Comparison of ENCODE assay signal across 9 cellular contexts in the genomic region with DNA sequence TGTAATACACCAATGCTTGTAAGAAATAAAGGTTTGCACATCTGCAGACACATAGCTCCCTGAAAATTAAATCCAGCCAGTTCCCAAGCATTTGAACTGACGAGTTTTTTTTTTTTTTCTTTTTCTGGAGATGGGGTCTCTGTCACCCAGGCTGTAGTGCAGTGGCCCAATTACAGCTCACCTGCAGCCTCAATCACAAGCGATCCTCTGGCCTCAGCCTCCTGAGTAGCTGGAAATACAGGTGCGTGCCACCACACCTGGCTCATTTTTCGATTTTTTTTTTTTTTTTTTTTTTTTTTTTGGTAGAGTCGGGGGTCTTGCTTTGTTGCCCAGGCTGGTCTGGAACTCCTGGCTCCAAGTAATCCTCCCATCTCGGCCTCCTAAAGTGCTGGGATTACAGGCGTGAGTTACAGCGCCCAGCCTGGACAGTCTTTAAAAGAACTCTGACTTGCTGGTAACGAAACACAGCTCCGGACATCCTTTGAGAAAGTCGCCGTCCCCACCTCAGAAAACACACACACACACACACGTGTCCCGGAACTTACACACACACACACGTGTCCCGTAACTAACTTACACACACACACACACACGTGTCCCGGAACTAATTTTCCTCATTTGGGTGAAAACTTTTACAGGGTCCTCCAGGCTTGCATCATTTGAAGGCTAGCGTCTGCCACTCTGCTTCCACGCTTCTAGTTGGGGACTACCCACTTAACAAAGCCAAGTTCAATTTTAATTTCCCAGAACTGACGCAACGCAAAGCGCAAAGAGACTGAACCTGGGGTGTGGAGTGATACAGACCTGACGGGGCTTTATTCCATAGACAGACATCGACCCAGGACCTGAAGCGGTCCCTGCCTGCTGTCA. TPM values are rescaled to one million over a fixed set of nuclear protein-coding genes. Genes with fewer than 3 reads are reported as not detected.
DNase-seq lines count a peak whose midpoint lies in the region; ATAC-seq, FAIRE-seq and TF ChIP-seq lines count a peak whose summit lies in the region.
"Had no signal": no experiment of that assay in that cellular context is flagged by ENCODE, and none has a peak within 500 bp of the region (broad histone marks: within the 10 kb centered on the region; RNA-seq: fewer than 3 reads in every experiment).

No MANE protein-coding gene starts in this region.

- TF ChIP-seq CTCF in H1 (IDR thresholded peaks at IDR 0.05; ENCODE audit: control extremely low read depth in 1 of 3, insufficient read depth in 1 of 3, low read depth in 1 of 3, low read length in 3 of 3) (no peak), mesothelial cell of epicardium (IDR thresholded peaks at IDR 0.05; ENCODE audit: unreplicated experiment) (no peak)

- no peak overlapping the region for H3K4ac ChIP-seq in H1 (replicated peaks; ENCODE audit: insufficient read length, low read depth, low read length)

- H3K4me1 Mint-ChIP-seq in T-helper 1 cell treated with Interleukin-12 subunit alpha and Interleukin-12 subunit beta and Interleukin-4 antibody, amounts not matched to agents 30 μg/mL and 1 μg/mL, for 36 hours (ENCODE audit: low read depth), result peaks cover 16% of the 10 kb centered on the region
- peaks cover 17% of the 10 kb centered on the region for H3K4me1 Mint-ChIP-seq in mesothelial cell of epicardium

- no peak for TF ChIP-seq EP300 in H1 (IDR thresholded peaks at IDR 0.05; ENCODE audit: borderline replicate concordance in 1 of 2, low read depth in 2 of 2, low read length in 2 of 2)

- no peak for TF ChIP-seq POLR2A in H1 (IDR thresholded peaks at IDR 0.05; ENCODE audit: control extremely low read depth in 1 of 2, low read depth in 2 of 2, low read length in 2 of 2)

- peaks cover 4% of the 10 kb centered on the region for H3K27me3 Mint-ChIP-seq in T-helper 1 cell treated with Interleukin-12 subunit alpha and Interleukin-12 subunit beta and Interleukin-4 antibody, amounts not matched to agents 30 μg/mL and 1 μg/mL, for 36 hours (ENCODE audit: low read depth)
- peaks cover 8% of the 10 kb centered on the region for H3K27me3 Mint-ChIP-seq in mesothelial cell of epicardium (ENCODE audit: low read depth)

- H3K23me2 ChIP-seq in H1 (ENCODE audit: low read depth, low read length), result peaks cover 5% of the 10 kb centered on the region; the same call in 1 of the 2 replicates

- no peak overlapping the region for H2BK120ac ChIP-seq in H1 (replicated peaks; ENCODE audit: low read depth, low read length)

- no peak overlapping the region for H2BK15ac ChIP-seq in H1 (ENCODE audit: low read length)

- 0 out of 2 replicates have a peak overlapping the region, but pooled peaks have one; percentile 17 for H3K27ac ChIP-seq in H1 (ENCODE audit: low read depth, low read length)
- peak overlapping the region; percentile 73 for H3K27ac ChIP-seq in thymus (ENCODE audit: low read depth)

- no peak overlapping the region for H4K91ac ChIP-seq in H1 (replicated peaks; ENCODE audit: insufficient read length, low read length)

- H3K27ac Mint-ChIP-seq in T-helper 1 cell treated with Interleukin-12 subunit alpha and Interleukin-12 subunit beta and Interleukin-4 antibody, amounts not matched to agents 30 μg/mL and 1 μg/mL, for 36 hours, result peak overlapping the region; percentile 95
- H3K27ac Mint-ChIP-seq in mesothelial cell of epicardium, result peak overlapping the region; percentile 92

- POLR2A ChIA-PET in H1 (lab: Charles Lee; ENCODE audit: partially characterized antibody), result interaction anchor here (0.7 to 1.1 kb wide), 5 partner anchors 16 to 194 kb away, joined by 3 to 5 read pairs (median 3); no protein-coding TSS in a partner anchor

- no peak overlapping the region for H3K18ac ChIP-seq in H1 (ENCODE audit: extremely low read depth, low read length)

- peaks cover 0 to 2% of the 10 kb centered on the region in 2 experiments for H4K20me1 ChIP-seq in H1 (replicated peaks in 1 of 2; ENCODE audit: control insufficient read depth in 1 of 2, insufficient read depth in 2 of 2, low read length in 2 of 2)

- peaks cover 0 to 13% (median 3%) of the 10 kb centered on the region in 4 experiments; a peak in 3 of 8 replicates for H3K36me3 ChIP-seq in H1 (ENCODE audit: control insufficient read depth in 2 of 4, insufficient read depth in 4 of 4, low read length in 3 of 4)
- no peaks in the 10 kb centered on the region for H3K36me3 ChIP-seq in thymus (ENCODE audit: control insufficient read depth, insufficient read depth)

- H2BK5ac ChIP-seq in H1 (ENCODE audit: low read depth, low read length), result no peak overlapping the region

- no peak for FAIRE-seq in H1 (lab: Jason Lieb, UNC)
- FAIRE-seq: endometrium had no signal

- DNase-seq in EH (ENCODE audit: low read depth) (peak; percentile 36), H1 (ENCODE audit: low read depth in 1 of 2, low spot score in 2 of 2) (no peak), mesothelial cell of epicardium (ENCODE audit: low spot score in 2 of 2, unreplicated experiment in 2 of 2) (no peak), NCI-H1105 treated with DMSO at 0.1 percent for 48 hours (lab: John Stamatoyannopoulos, UW) (no peak)

- peak overlapping the region; percentile 92 for H3K4me3 Mint-ChIP-seq in T-helper 1 cell treated with Interleukin-12 subunit alpha and Interleukin-12 subunit beta and Interleukin-4 antibody, amounts not matched to agents 30 μg/mL and 1 μg/mL, for 36 hours
- peak overlapping the region; percentile 94 for H3K4me3 Mint-ChIP-seq in mesothelial cell of epicardium

- no peak overlapping the region for H3K56ac ChIP-seq in H1 (replicated peaks; ENCODE audit: insufficient read length, low read depth, low read length)

- H3K4me1 ChIP-seq in H1 (replicated peaks in 1 of 4; ENCODE audit: control insufficient read depth in 3 of 4, insufficient read depth in 4 of 4, low read length in 3 of 4), result no peaks in the 10 kb centered on the region
- H3K4me1 ChIP-seq in thymus (ENCODE audit: control insufficient read depth, insufficient read depth, low read length), result no peaks in the 10 kb centered on the region

- H3K23ac ChIP-seq in H1 (ENCODE audit: insufficient read length), result no peak overlapping the region

- 0 out of 2 replicates have a peak overlapping the region, but pooled peaks have one; percentile 76 for H2AFZ ChIP-seq in H1 (ENCODE audit: low read length)

- H3K9me3 ChIP-seq in H1 (ENCODE audit: insufficient read depth in 2 of 2, low read depth in 1 of 2, low read length in 1 of 2) (no peaks in the 10 kb centered on the region), thymus (ENCODE audit: control insufficient read depth) (no peaks in the 10 kb centered on the region)

- H3K79me2 ChIP-seq in H1 (ENCODE audit: control insufficient read depth in 1 of 2, insufficient read depth in 2 of 2, low read length in 2 of 2), result peaks cover 3 to 18% of the 10 kb centered on the region in 2 experiments; a peak in 2 of 4 replicates

- no peaks in the 10 kb centered on the region for H3K9me3 Mint-ChIP-seq in T-helper 1 cell treated with Interleukin-12 subunit alpha and Interleukin-12 subunit beta and Interleukin-4 antibody, amounts not matched to agents 30 μg/mL and 1 μg/mL, for 36 hours
- no peaks in the 10 kb centered on the region for H3K9me3 Mint-ChIP-seq in mesothelial cell of epicardium

- H3K4me3 ChIP-seq in H1 (ENCODE audit: extremely low read depth in 1 of 4, insufficient read depth in 2 of 4, low read depth in 3 of 4, low read length in 4 of 4) (peak overlapping the region; percentile 61 to 90 (median 78)), thymus (ENCODE audit: low read length) (peak overlapping the region; percentile 88)

- 0 out of 2 replicates have a peak overlapping the region, but pooled peaks have one; percentile 39 for H2BK12ac ChIP-seq in H1 (ENCODE audit: low read depth, low read length)

- H4K5ac ChIP-seq in H1 (ENCODE audit: insufficient read length, low read depth, low read length), result peak overlapping the region; percentile 60

- H3K14ac ChIP-seq in H1 (ENCODE audit: insufficient read length), result no peak overlapping the region

- 32% methylated on average over 24 of the region's 26 CpGs; no CpG with 5 or more reads in 1 of the 2 experiments for WGBS in H1 (ENCODE audit: extremely low coverage in 1 of 2, insufficient coverage in 1 of 2, insufficient read length in 1 of 2, insufficient replicate concordance in 2 of 2, low coverage in 1 of 2, low lambda C conversion rate in 2 of 2, missing lambda C conversion rate in 1 of 2), 2 experiments
- 34% methylated on average over 26 of the region's 26 CpGs for WGBS in thymus

- H3K27me3 ChIP-seq in H1 (replicated peaks in 1 of 4; ENCODE audit: control insufficient read depth in 3 of 4, extremely low read depth in 1 of 4, insufficient read depth in 3 of 4, low read length in 3 of 4), result no peaks in the 10 kb centered on the region
- H3K27me3 ChIP-seq in thymus (ENCODE audit: control insufficient read depth, insufficient read depth), result no peaks in the 10 kb centered on the region

- peak overlapping the region in 3 of 4 experiments; percentile 15 to 85 (median 67); a peak in 5 of 7 replicates for H3K9ac ChIP-seq in H1 (replicated peaks in 1 of 4; ENCODE audit: extremely low read depth in 1 of 4, low read depth in 3 of 4, low read length in 3 of 4)

- CTCF ChIA-PET in H1 (lab: Charles Lee; ENCODE audit: partially characterized antibody), result interaction anchor here (0.7 kb wide), 1 partner anchor 50 kb away, joined by 3 read pairs; no protein-coding TSS in a partner anchor

- H2AK5ac ChIP-seq in H1 (ENCODE audit: low read depth, low read length), result no peak overlapping the region

- TF ChIP-seq RAD21 in H1 (IDR thresholded peaks at IDR 0.05 in 1 of 2, conservative IDR thresholded peaks at IDR 0.05 in 1 of 2; ENCODE audit: low read depth in 2 of 2, low read length in 2 of 2), result no peak

- H3K79me1 ChIP-seq in H1 (ENCODE audit: low read depth, low read length), result no peaks in the 10 kb centered on the region

- H3K36me3 Mint-ChIP-seq in T-helper 1 cell treated with Interleukin-12 subunit alpha and Interleukin-12 subunit beta and Interleukin-4 antibody, amounts not matched to agents 30 μg/mL and 1 μg/mL, for 36 hours (ENCODE audit: low read depth), result peaks cover 25% of the 10 kb centered on the region
- peaks cover 24% of the 10 kb centered on the region for H3K36me3 Mint-ChIP-seq in mesothelial cell of epicardium

- ATAC-seq in GM21381 (IDR thresholded peaks at IDR 0.05; ENCODE audit: unreplicated experiment) (peak; percentile 34), HG03575 (IDR thresholded peaks at IDR 0.05; ENCODE audit: extremely low read depth, insufficient number of reproducible peaks, low FRiP score, unreplicated experiment) (peak; percentile 14)

- no peak overlapping the region for H2BK20ac ChIP-seq in H1 (ENCODE audit: low read length)

- peak overlapping the region; percentile 96; the same call in 1 of the 2 replicates for H4K8ac ChIP-seq in H1 (ENCODE audit: extremely low read depth, insufficient read depth, low read length)

- peak overlapping the region; percentile 77 to 90 for H3K4me2 ChIP-seq in H1 (ENCODE audit: insufficient read depth in 1 of 2, low read depth in 2 of 2, low read length in 2 of 2)

RNA-seq across cellular contexts. Expression of a gene that starts 18.6 kb away (rescaled TPM):
- not detected in 2 replicates for total RNA-seq in H1 (2021; fragmentation: NEBNext Ultra II Directional; extraction: Animal tissue kit (Norgen Biotek cat#: 25700))
- polyA plus RNA-seq in H1 (2011; rRNA removed) (not detected in 2 replicates), thymus (0.14 TPM)
- not detected for polyA plus RNA-seq in H1 (2011; cell fraction: cytosol; rRNA removed)
- polyA plus RNA-seq in H1 (2011; cell fraction: nucleus; rRNA removed), result not detected
- polyA plus RNA-seq in H1 (2012, experiment 1 of 2), result not detected in 4 replicates
- not detected for polyA plus RNA-seq in H1 (2012, experiment 2 of 2)
- not detected for polyA plus RNA-seq in H1 (2013, experiment 1 of 2)
- not detected for polyA plus RNA-seq in H1 (2013, experiment 2 of 2)
- not detected in 2 replicates for polyA minus RNA-seq in H1 (2011; rRNA and poly(A)+ RNA removed)
- not detected for polyA minus RNA-seq in H1 (2011; cell fraction: cytosol; rRNA and poly(A)+ RNA removed)
- polyA minus RNA-seq in H1 (2011; cell fraction: nucleus; rRNA and poly(A)+ RNA removed), result not detected
- not detected in 3 replicates for total RNA-seq in mesothelial cell of epicardium
